ENCODE assay signal across 8 cellular contexts in genomic region chr19:47601180-47601904, GRCh38. TPM values are rescaled to one million over a fixed set of nuclear protein-coding genes. Genes with fewer than 3 reads are reported as not detected.
DNase-seq lines count a peak whose midpoint lies in the region; ATAC-seq and TF ChIP-seq lines count a peak whose summit lies in the region.

No MANE protein-coding gene starts in this region.

- no peak for ATAC-seq in foreskin keratinocyte
- no peak for ATAC-seq in GM18870 (IDR thresholded peaks at IDR 0.05; ENCODE audit: unreplicated experiment)
- no peak for ATAC-seq in HG02642 (IDR thresholded peaks at IDR 0.05; ENCODE audit: poor library complexity, unreplicated experiment)

- H3K4me3 ChIP-seq in HAP-1 = peak overlapping the region; percentile 35
- H3K4me3 ChIP-seq in skeletal muscle satellite cell (ENCODE audit: low read length) = peak overlapping the region; percentile 67

- in situ Hi-C loops in HAP-1 (cut with MboI; ENCODE audit: low sequenced_read_pairs) = no loop called here

- no peaks in the 10 kb centered on the region for H3K27me3 ChIP-seq in HAP-1 (ENCODE audit: low read depth)
- H3K27me3 ChIP-seq in foreskin keratinocyte = no peaks in the 10 kb centered on the region
- H3K27me3 ChIP-seq in skeletal muscle satellite cell (ENCODE audit: control insufficient read depth, insufficient read depth, low read length) = no peaks in the 10 kb centered on the region

- H3K36me3 ChIP-seq in HAP-1 (replicated peaks) (no peaks in the 10 kb centered on the region), skeletal muscle satellite cell (ENCODE audit: insufficient read depth, low read length) (no peaks in the 10 kb centered on the region)

- H3K27ac ChIP-seq in VCaP (peak overlapping the region; percentile 86), foreskin keratinocyte (peak overlapping the region; percentile 22)

- TF ChIP-seq CTCF in VCaP (conservative IDR thresholded peaks at IDR 0.05) (no peak), foreskin keratinocyte (conservative IDR thresholded peaks at IDR 0.05) (no peak)

- peak overlapping the region; percentile 69 for H3K9ac ChIP-seq in skeletal muscle satellite cell (ENCODE audit: low read depth, low read length)

- DNase-seq in HAP-1 (ENCODE audit: low spot score in 2 of 2) = no peak
- no peak for DNase-seq in foreskin keratinocyte
- DNase-seq in NCI-H1436 (lab: John Stamatoyannopoulos, UW) = no peak
- no peak for DNase-seq in DMS153 (lab: John Stamatoyannopoulos, UW)

- no peaks in the 10 kb centered on the region for H3K9me3 ChIP-seq in HAP-1
- no peaks in the 10 kb centered on the region for H3K9me3 ChIP-seq in skeletal muscle satellite cell (replicated peaks; ENCODE audit: low read length)

- peak overlapping the region; percentile 81 for H3K4me2 ChIP-seq in skeletal muscle satellite cell (ENCODE audit: low read length)

- H3K4me1 ChIP-seq in HAP-1 = peaks cover 7% of the 10 kb centered on the region; the same call in 1 of the 2 replicates
- peaks cover 11% of the 10 kb centered on the region for H3K4me1 ChIP-seq in foreskin keratinocyte
- peaks cover 20% of the 10 kb centered on the region for H3K4me1 ChIP-seq in skeletal muscle satellite cell (ENCODE audit: control insufficient read depth, insufficient read depth, low read length)

RNA-seq across cellular contexts. Expression of gene BICRA, which starts 7.6 kb away (rescaled TPM):
- total RNA-seq in foreskin keratinocyte = 3.3 and 3.7 TPM in 2 replicates
- 1.7 and 2.5 TPM in 2 replicates for polyA plus RNA-seq in foreskin keratinocyte
- total RNA-seq in skeletal muscle satellite cell (2012; rRNA removed) = 9.2 and 12.2 TPM in 2 replicates

RNA-seq across cellular contexts. Expression of gene ZNF541, which starts 28.4 kb away (rescaled TPM):
- not detected in 2 replicates for total RNA-seq in foreskin keratinocyte
- polyA plus RNA-seq in foreskin keratinocyte = not detected in 2 replicates
- under 0.01 TPM in 2 replicates for total RNA-seq in skeletal muscle satellite cell (2012; rRNA removed)
